In the genomic region with DNA sequence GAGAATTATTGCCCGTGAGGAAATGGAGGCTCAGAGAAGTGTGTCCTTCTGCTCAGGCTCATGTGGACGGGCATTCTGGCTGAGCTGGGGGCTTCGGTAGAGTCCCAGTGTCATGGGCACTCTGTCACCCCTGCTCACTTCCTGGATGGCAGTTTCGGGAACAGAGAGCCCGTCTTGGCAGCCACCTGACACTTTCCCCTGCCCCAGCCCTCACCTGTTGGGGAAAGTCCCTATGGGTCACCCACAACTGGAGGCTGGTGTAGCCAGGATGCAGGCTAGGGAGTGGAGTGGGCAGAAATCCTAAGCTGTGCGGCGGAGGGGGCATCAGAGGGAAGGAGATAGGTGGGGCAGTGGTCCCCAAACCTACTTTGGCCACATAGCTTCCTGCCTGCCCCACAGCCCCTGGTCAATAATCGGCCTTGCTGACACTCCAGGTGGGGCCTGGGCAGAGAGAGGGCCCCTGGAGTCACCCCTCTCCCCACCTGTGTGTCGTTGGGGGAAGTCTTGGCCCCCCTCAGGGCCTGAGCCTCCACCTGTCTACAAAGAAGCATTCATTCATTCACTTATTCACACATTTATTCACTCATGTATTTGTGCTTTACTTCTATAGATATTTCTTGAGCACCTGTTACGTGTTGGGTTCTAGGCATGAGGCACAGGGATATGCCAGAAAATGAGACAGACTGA, we compare ENCODE assay signal across 1 cellular context.
TF ChIP-seq lines count a peak whose summit lies in the region.

No MANE protein-coding gene starts in this region.

TF ChIP-seq in IMR-90, 13 proteins besides CTCF, POLR2A, EP300 and RAD21:
- no peak for TF ChIP-seq MAFK (IDR thresholded peaks at IDR 0.05; ENCODE audit: low read depth, low read length)
- TF ChIP-seq BHLHE40 (IDR thresholded peaks at IDR 0.05; ENCODE audit: low read depth, low read length) = no peak
- TF ChIP-seq, protein P1, sequence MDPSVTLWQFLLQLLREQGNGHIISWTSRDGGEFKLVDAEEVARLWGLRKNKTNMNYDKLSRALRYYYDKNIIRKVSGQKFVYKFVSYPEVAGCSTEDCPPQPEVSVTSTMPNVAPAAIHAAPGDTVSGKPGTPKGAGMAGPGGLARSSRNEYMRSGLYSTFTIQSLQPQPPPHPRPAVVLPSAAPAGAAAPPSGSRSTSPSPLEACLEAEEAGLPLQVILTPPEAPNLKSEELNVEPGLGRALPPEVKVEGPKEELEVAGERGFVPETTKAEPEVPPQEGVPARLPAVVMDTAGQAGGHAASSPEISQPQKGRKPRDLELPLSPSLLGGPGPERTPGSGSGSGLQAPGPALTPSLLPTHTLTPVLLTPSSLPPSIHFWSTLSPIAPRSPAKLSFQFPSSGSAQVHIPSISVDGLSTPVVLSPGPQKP (IDR thresholded peaks at IDR 0.05; ENCODE audit: borderline replicate concordance, low read depth, low read length) = no peak
- TF ChIP-seq RFX5 (IDR thresholded peaks at IDR 0.05; ENCODE audit: low read depth, low read length) = no peak
- no peak for TF ChIP-seq FOS (IDR thresholded peaks at IDR 0.05; ENCODE audit: low read depth, low read length)
- no peak for TF ChIP-seq CEBPB (IDR thresholded peaks at IDR 0.05; ENCODE audit: low read depth, low read length)
- TF ChIP-seq, protein P2, sequence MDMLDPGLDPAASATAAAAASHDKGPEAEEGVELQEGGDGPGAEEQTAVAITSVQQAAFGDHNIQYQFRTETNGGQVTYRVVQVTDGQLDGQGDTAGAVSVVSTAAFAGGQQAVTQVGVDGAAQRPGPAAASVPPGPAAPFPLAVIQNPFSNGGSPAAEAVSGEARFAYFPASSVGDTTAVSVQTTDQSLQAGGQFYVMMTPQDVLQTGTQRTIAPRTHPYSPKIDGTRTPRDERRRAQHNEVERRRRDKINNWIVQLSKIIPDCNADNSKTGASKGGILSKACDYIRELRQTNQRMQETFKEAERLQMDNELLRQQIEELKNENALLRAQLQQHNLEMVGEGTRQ (IDR thresholded peaks at IDR 0.05; ENCODE audit: low read depth, low read length) = no peak
- TF ChIP-seq RCOR1 (IDR thresholded peaks at IDR 0.05; ENCODE audit: insufficient replicate concordance, low read length) = no peak
- TF ChIP-seq CHD1 (IDR thresholded peaks at IDR 0.05; ENCODE audit: low read depth, low read length) = no peak
- TF ChIP-seq NFE2L2 (IDR thresholded peaks at IDR 0.05; ENCODE audit: low read depth, low read length) = no peak
- TF ChIP-seq SMC3 (IDR thresholded peaks at IDR 0.05; ENCODE audit: low read depth, low read length) = no peak
- no peak for TF ChIP-seq MAZ (IDR thresholded peaks at IDR 0.05; ENCODE audit: borderline replicate concordance, low read depth, low read length)
- TF ChIP-seq MXI1 (IDR thresholded peaks at IDR 0.05; ENCODE audit: borderline replicate concordance, low read depth, low read length) = no peak
TF ChIP-seq in IMR-90: peak in this region for 0.
